Comparison of ENCODE assay signal across 8 cellular contexts in genomic region chr16:88569614-88569984, GRCh38. TPM values are rescaled to one million over a fixed set of nuclear protein-coding genes. Genes with fewer than 3 reads are reported as not detected.
DNase-seq lines count a peak whose midpoint lies in the region; ATAC-seq lines count a peak whose summit lies in the region.

No MANE protein-coding gene starts in this region.

- 2% methylated on average over 28 of the region's 28 CpGs for WGBS in urinary bladder

- ATAC-seq in GM21717 (IDR thresholded peaks at IDR 0.05; ENCODE audit: unreplicated experiment) (peak; percentile 16), memory B cell (ENCODE audit: low read depth) (peak; percentile 18)

- H3K4me3 Mint-ChIP-seq in memory B cell: peak overlapping the region; percentile 91

- H3K4me1 Mint-ChIP-seq in memory B cell: peaks cover 15% of the 10 kb centered on the region

- H2AFZ ChIP-seq in Karpas-422 (ENCODE audit: low read length): peak overlapping the region; percentile 90; the same call in 1 of the 2 replicates

- peaks cover 39% of the 10 kb centered on the region for H3K79me2 ChIP-seq in Karpas-422 (ENCODE audit: low read length)

- H3K4me1 ChIP-seq in Karpas-422 (ENCODE audit: low read length) (peaks cover 23% of the 10 kb centered on the region), urinary bladder (ENCODE audit: insufficient read depth) (no peaks in the 10 kb centered on the region)

- no peaks in the 10 kb centered on the region for H3K9me3 Mint-ChIP-seq in memory B cell

- H4K20me1 ChIP-seq in Karpas-422 (ENCODE audit: insufficient read depth, low read depth, low read length): peaks cover 26% of the 10 kb centered on the region

- H3K36me3 ChIP-seq in Karpas-422 (ENCODE audit: insufficient read depth, low read length) (peaks cover 10% of the 10 kb centered on the region; the same call in 1 of the 2 replicates), urinary bladder (ENCODE audit: insufficient read depth) (no peaks in the 10 kb centered on the region)

- no peaks in the 10 kb centered on the region for H3K9me3 ChIP-seq in Karpas-422 (ENCODE audit: low read length)

- H3K4me3 ChIP-seq in Karpas-422 (ENCODE audit: low read length): peak overlapping the region; percentile 85
- H3K4me3 ChIP-seq in urinary bladder (ENCODE audit: low read depth, low read length): peak overlapping the region; percentile 48

- H3K27ac ChIP-seq in Karpas-422 (ENCODE audit: low read length) (no peak overlapping the region), urinary bladder (ENCODE audit: low read depth) (no peak overlapping the region)

- peak overlapping the region; percentile 92 for H3K27ac Mint-ChIP-seq in memory B cell

- H3K9ac ChIP-seq in Karpas-422 (ENCODE audit: low read length): peak overlapping the region; percentile 91

- H3K27me3 ChIP-seq in Karpas-422 (ENCODE audit: low read length): no peaks in the 10 kb centered on the region

- H3K36me3 Mint-ChIP-seq in memory B cell: peaks cover 2% of the 10 kb centered on the region

- peak overlapping the region; percentile 99 for H3K4me2 ChIP-seq in Karpas-422 (ENCODE audit: low read depth, low read length, poor library complexity, severe bottlenecking)

- no peaks in the 10 kb centered on the region for H3K27me3 Mint-ChIP-seq in memory B cell

- DNase-seq in D341Med (ENCODE audit: low spot score) (peak; percentile 58), Karpas-422 (no peak), cerebellum (ENCODE audit: low spot score) (peak; percentile 37), memory B cell (ENCODE audit: low spot score in 2 of 2) (no peak), OCI-M2 (lab: John Stamatoyannopoulos, UW; ENCODE audit: unreplicated experiment) (no peak), SKM-1 (lab: John Stamatoyannopoulos, UW; ENCODE audit: unreplicated experiment) (no peak)

- no peaks in the 10 kb centered on the region for H3K9me2 ChIP-seq in Karpas-422 (replicated peaks; ENCODE audit: insufficient read depth, low read length)

RNA-seq across cellular contexts. Expression of gene ZC3H18, which starts 0.6 kb away (rescaled TPM):
- 8.3 and 17.5 TPM in 2 replicates for total RNA-seq in Karpas-422 (2014; rRNA removed; shearing (Covaris generic); ENCODE audit: low replicate concordance)
- total RNA-seq in cerebellum: 17.9 TPM
- total RNA-seq in urinary bladder: 13.9 TPM
- 29.5 TPM for polyA plus RNA-seq in urinary bladder

Comparison
In these comparisons a context has a peak if more than half of its experiments do, and no peak if none do; other contexts are left out.
1. DNase-seq: peak in D341Med (single experiment) and cerebellum (single experiment); none in Karpas-422 (single experiment), memory B cell (0 of 2), OCI-M2 (single experiment) and SKM-1 (single experiment).